In genomic region chr12:78966926-78967325, GRCh38 we compare ENCODE assay signal across 34 cellular contexts.
"Had no signal": no experiment of that assay in that cellular context is flagged by ENCODE, and none has a peak within 500 bp of the region (broad histone marks: within the 10 kb centered on the region; RNA-seq: fewer than 3 reads in every experiment).

No MANE protein-coding gene starts in this region.

- H3K27me3 ChIP-seq: MG63 had no signal

- H3K9me3 ChIP-seq: MG63 had no signal

- H3K4me3 ChIP-seq: MG63 had no signal

- DNase-seq: Kasumi-1, MG63, MM.1S, MV-4-11, NCI-H1048, NCI-H1092, NCI-H1092 treated with DMSO at 0.1 percent for 48 hours, NCI-H1105, NCI-H1105 treated with DMSO at 0.1 percent for 48 hours, NCI-H1417 treated with DMSO at 0.1 percent for 48 hours, NCI-H1436, NCI-H1436 treated with DMSO at 0.1 percent for 48 hours, NCI-H146, NCI-H1694, NCI-H1694 treated with DMSO at 0.1 percent for 48 hours, NCI-H187, NCI-H187 treated with DMSO at 0.1 percent for 48 hours, NCI-H1930, NCI-H2029, NCI-H2029 treated with DMSO at 0.1 percent for 48 hours, NCI-H2081, NCI-H2081 treated with DMSO at 0.1 percent for 48 hours, NCI-H2107, NCI-H2227 treated with DMSO at 0.1 percent for 48 hours, NCI-H226, NCI-H345, NCI-H446, NCI-H446 treated with DMSO at 0.1 percent for 48 hours, NCI-H510A, NCI-H510A treated with DMSO at 0.1 percent for 48 hours, NCI-H524, NCI-H524 treated with DMSO at 0.1 percent for 48 hours, NCI-H526, NCI-H526 treated with DMSO at 0.1 percent for 48 hours had no signal

- H3K36me3 ChIP-seq: MG63 had no signal
